In the genomic region with DNA sequence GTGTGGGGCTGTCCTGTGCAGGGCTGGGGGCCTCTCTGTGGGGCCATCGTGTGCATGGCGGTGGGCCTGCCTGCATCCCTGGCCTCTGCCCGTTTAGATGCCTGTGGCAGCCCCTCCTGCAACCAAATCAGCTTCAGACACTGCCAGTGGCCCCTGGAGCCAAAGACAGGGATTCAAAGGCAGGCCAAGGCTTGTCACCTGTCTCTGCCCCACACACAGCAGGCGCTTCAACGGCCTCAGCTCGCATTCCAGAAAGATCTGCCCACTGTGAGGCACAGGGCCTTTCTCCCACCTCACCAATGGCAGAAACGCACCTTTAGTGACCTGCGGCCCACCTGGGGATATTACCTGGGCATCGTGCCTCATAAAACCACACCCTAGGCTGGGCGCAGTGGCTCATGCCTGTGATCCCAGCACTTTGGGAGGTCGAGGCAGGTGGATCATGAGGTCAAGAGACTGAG, we compare ENCODE assay signal across 28 cellular contexts. TPM values are rescaled to one million over a fixed set of nuclear protein-coding genes. Genes with fewer than 3 reads are reported as not detected.
DNase-seq lines count a peak whose midpoint lies in the region; ATAC-seq and TF ChIP-seq lines count a peak whose summit lies in the region.
"Had no signal": no experiment of that assay in that cellular context is flagged by ENCODE, and none has a peak within 500 bp of the region (broad histone marks: within the 10 kb centered on the region; RNA-seq: fewer than 3 reads in every experiment).

No MANE protein-coding gene starts in this region.

- H3K9ac ChIP-seq in mammary epithelial cell (ENCODE audit: insufficient read depth, low read length) = no peak overlapping the region
- H3K9ac ChIP-seq: parathyroid adenoma had no signal

- CTCF ChIA-PET in activated CD8-positive, alpha-beta memory T cell treated with anti-CD3 and anti-CD28 coated beads, Interleukin-2, amount 10 ng/mL, durations not matched to agents 7 days and 5 days (lab: Charles Lee) = interaction anchor here (0.9 to 4.3 kb wide), 9 partner anchors 10 to 430 kb away, joined by 3 to 51 read pairs (median 7); a partner anchor contains a TSS
- CTCF ChIA-PET in mammary epithelial cell (lab: Charles Lee; ENCODE audit: low non-redundant PET) = no interaction called here

- BruUV-seq in mammary epithelial cell (replicated peaks; lab: Mats Ljungman, UMichigan) = no TSS peak

- ATAC-seq in activated CD8-positive, alpha-beta memory T cell treated with anti-CD3 and anti-CD28 coated beads, Interleukin-2, amount 10 ng/mL, durations not matched to agents 7 days and 5 days = no peak
- no peak for ATAC-seq in activated T-helper 17 cell treated with anti-CD3 and anti-CD28 coated beads, Interleukin-2, amount 50 U/mL, for 72 hours (replicated peaks)
- ATAC-seq in stimulated activated effector memory CD8-positive, alpha-beta T cell treated with anti-CD3 and anti-CD28 coated beads, Interleukin-12 subunit alpha, Interleukin-12 subunit beta, amount 100 ng/mL, for 72 hours = no peak
- ATAC-seq in GM18519 (IDR thresholded peaks at IDR 0.05; ENCODE audit: low FRiP score, unreplicated experiment) (no peak), HG02763 (IDR thresholded peaks at IDR 0.05; ENCODE audit: unreplicated experiment) (no peak)

- no peaks in the 10 kb centered on the region for H3K36me3 Mint-ChIP-seq in activated CD8-positive, alpha-beta memory T cell treated with anti-CD3 and anti-CD28 coated beads, Interleukin-2, amount 10 ng/mL, durations not matched to agents 7 days and 5 days
- H3K36me3 Mint-ChIP-seq in activated T-helper 17 cell treated with anti-CD3 and anti-CD28 coated beads, Interleukin-2, amount 50 U/mL, for 72 hours (ENCODE audit: low read depth) = no peaks in the 10 kb centered on the region
- H3K36me3 Mint-ChIP-seq in mesothelial cell of epicardium = no peaks in the 10 kb centered on the region
- H3K36me3 Mint-ChIP-seq in stimulated activated effector memory CD8-positive, alpha-beta T cell treated with anti-CD3 and anti-CD28 coated beads, Interleukin-12 subunit alpha, Interleukin-12 subunit beta, amount 100 ng/mL, for 72 hours = no peaks in the 10 kb centered on the region
- H3K36me3 Mint-ChIP-seq: immature natural killer cell; naive thymus-derived CD8-positive, alpha-beta T cell; stimulated activated naive B cell treated with anti-CD40 and anti-IgM and Interleukin-4, amounts not matched to agents 10 μg/mL and 1 μg/mL and 100 μg/mL, for 72 hours had no signal

- H3K27me3 ChIP-seq in mammary epithelial cell (ENCODE audit: insufficient read depth, low read length) = no peaks in the 10 kb centered on the region
- H3K27me3 ChIP-seq: adrenal gland, body of pancreas, vagina had no signal

- no peak overlapping the region for H3K27ac ChIP-seq in mammary epithelial cell (ENCODE audit: insufficient read depth, low read depth, low read length)
- H3K27ac ChIP-seq: adrenal gland, body of pancreas, parathyroid adenoma, PC-9, vagina had no signal

- H3K9me3 Mint-ChIP-seq in activated CD8-positive, alpha-beta memory T cell treated with anti-CD3 and anti-CD28 coated beads, Interleukin-2, amount 10 ng/mL, durations not matched to agents 7 days and 5 days (ENCODE audit: low read depth) = no peaks in the 10 kb centered on the region
- no peaks in the 10 kb centered on the region for H3K9me3 Mint-ChIP-seq in activated T-helper 17 cell treated with anti-CD3 and anti-CD28 coated beads, Interleukin-2, amount 50 U/mL, for 72 hours
- no peaks in the 10 kb centered on the region for H3K9me3 Mint-ChIP-seq in mesothelial cell of epicardium
- H3K9me3 Mint-ChIP-seq in stimulated activated effector memory CD8-positive, alpha-beta T cell treated with anti-CD3 and anti-CD28 coated beads, Interleukin-12 subunit alpha, Interleukin-12 subunit beta, amount 100 ng/mL, for 72 hours = no peaks in the 10 kb centered on the region
- H3K9me3 Mint-ChIP-seq: CD4-positive, alpha-beta T cell; immature natural killer cell; naive thymus-derived CD8-positive, alpha-beta T cell had no signal

- H3K4me1 ChIP-seq in mammary epithelial cell (ENCODE audit: insufficient read depth, low read length) = no peaks in the 10 kb centered on the region

- in situ Hi-C loops in mammary epithelial cell (cut with MboI; ENCODE audit: low sequenced_read_pairs in 2 of 2) = loop anchor here (5.0 to 25.0 kb wide), 2 partner anchors 156 to 406 kb away; no protein-coding TSS in a partner anchor

- WGBS in mammary epithelial cell (ENCODE audit: low coverage, missing lambda C conversion rate) = 57% methylated on average over 9 of the region's 11 CpGs

- H3K27me3 Mint-ChIP-seq in activated CD8-positive, alpha-beta memory T cell treated with anti-CD3 and anti-CD28 coated beads, Interleukin-2, amount 10 ng/mL, durations not matched to agents 7 days and 5 days = peaks cover 25% of the 10 kb centered on the region
- peaks cover 10% of the 10 kb centered on the region for H3K27me3 Mint-ChIP-seq in activated T-helper 17 cell treated with anti-CD3 and anti-CD28 coated beads, Interleukin-2, amount 50 U/mL, for 72 hours
- peaks cover 18% of the 10 kb centered on the region for H3K27me3 Mint-ChIP-seq in mesothelial cell of epicardium (ENCODE audit: low read depth)

- H3K27ac Mint-ChIP-seq in activated CD8-positive, alpha-beta memory T cell treated with anti-CD3 and anti-CD28 coated beads, Interleukin-2, amount 10 ng/mL, durations not matched to agents 7 days and 5 days = no peak overlapping the region
- no peak overlapping the region for H3K27ac Mint-ChIP-seq in activated T-helper 17 cell treated with anti-CD3 and anti-CD28 coated beads, Interleukin-2, amount 50 U/mL, for 72 hours
- H3K27ac Mint-ChIP-seq in mesothelial cell of epicardium = no peak overlapping the region
- H3K27ac Mint-ChIP-seq in stimulated activated effector memory CD8-positive, alpha-beta T cell treated with anti-CD3 and anti-CD28 coated beads, Interleukin-12 subunit alpha, Interleukin-12 subunit beta, amount 100 ng/mL, for 72 hours = no peak overlapping the region
- H3K27ac Mint-ChIP-seq: CD4-positive, alpha-beta T cell; immature natural killer cell; naive thymus-derived CD8-positive, alpha-beta T cell had no signal

- TF ChIP-seq CTCF in mesothelial cell of epicardium (IDR thresholded peaks at IDR 0.05; ENCODE audit: unreplicated experiment) (no peak), mammary epithelial cell (conservative IDR thresholded peaks at IDR 0.05 in 1 of 2, IDR thresholded peaks at IDR 0.05 in 1 of 2; ENCODE audit: extremely low read depth in 1 of 2, insufficient read depth in 1 of 2, low read depth in 1 of 2, low read length in 2 of 2) (no peak)

- peaks cover 10% of the 10 kb centered on the region for H3K4me1 Mint-ChIP-seq in activated CD8-positive, alpha-beta memory T cell treated with anti-CD3 and anti-CD28 coated beads, Interleukin-2, amount 10 ng/mL, durations not matched to agents 7 days and 5 days
- peaks cover 9% of the 10 kb centered on the region for H3K4me1 Mint-ChIP-seq in activated T-helper 17 cell treated with anti-CD3 and anti-CD28 coated beads, Interleukin-2, amount 50 U/mL, for 72 hours
- H3K4me1 Mint-ChIP-seq in mesothelial cell of epicardium = peaks cover 2% of the 10 kb centered on the region
- H3K4me1 Mint-ChIP-seq in stimulated activated effector memory CD8-positive, alpha-beta T cell treated with anti-CD3 and anti-CD28 coated beads, Interleukin-12 subunit alpha, Interleukin-12 subunit beta, amount 100 ng/mL, for 72 hours = peaks cover 22% of the 10 kb centered on the region

- H3K79me2 ChIP-seq in mammary epithelial cell (ENCODE audit: insufficient read depth, low read length) = no peaks in the 10 kb centered on the region
- H3K79me2 ChIP-seq: parathyroid adenoma had no signal

- H2AFZ ChIP-seq in mammary epithelial cell (ENCODE audit: low read depth, low read length) = no peak overlapping the region
- H2AFZ ChIP-seq: parathyroid adenoma, PC-9 had no signal

- H3K4me3 ChIP-seq in mammary epithelial cell (replicated peaks in 1 of 3; ENCODE audit: insufficient read depth in 1 of 3, low read depth in 2 of 3, low read length in 3 of 3) = no peak overlapping the region
- H3K4me3 ChIP-seq: body of pancreas, GM12878, PC-9, vagina had no signal

- intact Hi-C loops in mammary epithelial cell (cut with micrococcal nuclease) = loop anchor here (2.0 kb wide), 2 partner anchors 45 to 85 kb away; no protein-coding TSS in a partner anchor

- no peaks in the 10 kb centered on the region for H4K20me1 ChIP-seq in mammary epithelial cell (ENCODE audit: insufficient read depth, low read length)

- dilution Hi-C loops in mammary epithelial cell (cut with HindIII; ENCODE audit: low sequenced_read_pairs) = no loop called here

- no peaks in the 10 kb centered on the region for H3K9me3 ChIP-seq in mammary epithelial cell (replicated peaks; ENCODE audit: insufficient read depth, low read length)
- H3K9me3 ChIP-seq: adrenal gland, body of pancreas, vagina had no signal

- DNase-seq in activated CD8-positive, alpha-beta memory T cell treated with anti-CD3 and anti-CD28 coated beads, Interleukin-2, amount 10 ng/mL, durations not matched to agents 7 days and 5 days = no peak
- no peak for DNase-seq in activated CD8-positive, alpha-beta memory T cell treated with anti-CD3 and anti-CD28 coated beads for 24 hours
- DNase-seq in mesothelial cell of epicardium (ENCODE audit: low spot score in 2 of 2, unreplicated experiment in 2 of 2) (no peak), mammary epithelial cell (no peak)
- no peak for DNase-seq in stimulated activated effector memory CD8-positive, alpha-beta T cell treated with anti-CD3 and anti-CD28 coated beads, Interleukin-12 subunit alpha, Interleukin-12 subunit beta, amount 100 ng/mL, for 72 hours (ENCODE audit: low spot score in 2 of 2)
- DNase-seq: activated naive CD4-positive, alpha-beta T cell; CD4-positive, alpha-beta T cell; cerebellar nuclear complex; EL; hypothalamus; immature natural killer cell; midbrain; NCI-H1694; NCI-H510A treated with DMSO at 0.1 percent for 48 hours; NK-92 treated with Interleukin-12 subunit alpha and Interleukin-12 subunit beta, amount 100 ng/mL, for 24 hours; PC-9; right cardiac atrium; SHP77; stimulated activated naive B cell treated with anti-CD40 and anti-IgM and Interleukin-4, amounts not matched to agents 10 μg/mL and 1 μg/mL and 100 μg/mL, for 72 hours had no signal

- no peak overlapping the region for H3K4me2 ChIP-seq in mammary epithelial cell (ENCODE audit: insufficient read depth, low read depth, low read length)
- H3K4me2 ChIP-seq: PC-9 had no signal

- peak overlapping the region; percentile 3 for H3K4me3 Mint-ChIP-seq in activated CD8-positive, alpha-beta memory T cell treated with anti-CD3 and anti-CD28 coated beads, Interleukin-2, amount 10 ng/mL, durations not matched to agents 7 days and 5 days
- peak overlapping the region; percentile 25 for H3K4me3 Mint-ChIP-seq in activated T-helper 17 cell treated with anti-CD3 and anti-CD28 coated beads, Interleukin-2, amount 50 U/mL, for 72 hours
- peak overlapping the region; percentile 15 for H3K4me3 Mint-ChIP-seq in mesothelial cell of epicardium
- H3K4me3 Mint-ChIP-seq in stimulated activated effector memory CD8-positive, alpha-beta T cell treated with anti-CD3 and anti-CD28 coated beads, Interleukin-12 subunit alpha, Interleukin-12 subunit beta, amount 100 ng/mL, for 72 hours = peak overlapping the region; percentile 63
- H3K4me3 Mint-ChIP-seq: CD4-positive, alpha-beta T cell had no signal

- H3K36me3 ChIP-seq in mammary epithelial cell (ENCODE audit: insufficient read depth, low read length) = no peaks in the 10 kb centered on the region
- H3K36me3 ChIP-seq: adrenal gland, vagina had no signal

RNA-seq across cellular contexts. Expression of a gene that starts 46.0 kb away (rescaled TPM):
- total RNA-seq in activated CD8-positive, alpha-beta memory T cell treated with anti-CD3 and anti-CD28 coated beads, Interleukin-2, amount 10 ng/mL, durations not matched to agents 7 days and 5 days = 100 to 1,000 TPM; 145 to 164 TPM
- total RNA-seq in activated T-helper 17 cell treated with anti-CD3 and anti-CD28 coated beads, Interleukin-2, amount 50 U/mL, for 72 hours = 100 to 1,000 TPM; 140 to 216 TPM
- total RNA-seq in mesothelial cell of epicardium = 38.2 to 44.3 TPM (median 39.1 TPM) in 3 replicates
- total RNA-seq in mammary epithelial cell = 10 to 100 TPM; 64.8 to 71.7 TPM
- 89.4 TPM for polyA plus RNA-seq in mammary epithelial cell
- polyA minus RNA-seq in mammary epithelial cell = 157 TPM

Comparison
In these comparisons a context has a peak if more than half of its experiments do, and no peak if none do; other contexts are left out.
1. H3K4me3 Mint-ChIP-seq: peak in every context shown above with its lines; median percentile 63 in stimulated activated effector memory CD8-positive, alpha-beta T cell treated with anti-CD3 and anti-CD28 coated beads, Interleukin-12 subunit alpha, Interleukin-12 subunit beta, amount 100 ng/mL, for 72 hours; 25 in activated T-helper 17 cell treated with anti-CD3 and anti-CD28 coated beads, Interleukin-2, amount 50 U/mL, for 72 hours; 15 in mesothelial cell of epicardium; 3 in activated CD8-positive, alpha-beta memory T cell treated with anti-CD3 and anti-CD28 coated beads, Interleukin-2, amount 10 ng/mL, durations not matched to agents 7 days and 5 days.